1 cellular context compared by ENCODE assay signal in genomic region chr12:51186465-51186864, GRCh38.
TF ChIP-seq lines count a peak whose summit lies in the region.

No MANE protein-coding gene starts in this region.

TF ChIP-seq in HepG2, 621 proteins besides CTCF, POLR2A, EP300 and RAD21 (continued from another document):
- TF ChIP-seq ZGPAT (CRISPR knock-in tag; IDR thresholded peaks at IDR 0.05), result no peak
- no peak for TF ChIP-seq REST (IDR thresholded peaks at IDR 0.05; ENCODE audit: borderline replicate concordance in 1 of 2, low read depth in 1 of 2, low read length in 2 of 2)
- TF ChIP-seq TARDBP (CRISPR knock-in tag; IDR thresholded peaks at IDR 0.05), result no peak
- no peak for TF ChIP-seq STAG1 (CRISPR knock-in tag; IDR thresholded peaks at IDR 0.05)
